ENCODE assay signal across 8 cellular contexts in the genomic region with DNA sequence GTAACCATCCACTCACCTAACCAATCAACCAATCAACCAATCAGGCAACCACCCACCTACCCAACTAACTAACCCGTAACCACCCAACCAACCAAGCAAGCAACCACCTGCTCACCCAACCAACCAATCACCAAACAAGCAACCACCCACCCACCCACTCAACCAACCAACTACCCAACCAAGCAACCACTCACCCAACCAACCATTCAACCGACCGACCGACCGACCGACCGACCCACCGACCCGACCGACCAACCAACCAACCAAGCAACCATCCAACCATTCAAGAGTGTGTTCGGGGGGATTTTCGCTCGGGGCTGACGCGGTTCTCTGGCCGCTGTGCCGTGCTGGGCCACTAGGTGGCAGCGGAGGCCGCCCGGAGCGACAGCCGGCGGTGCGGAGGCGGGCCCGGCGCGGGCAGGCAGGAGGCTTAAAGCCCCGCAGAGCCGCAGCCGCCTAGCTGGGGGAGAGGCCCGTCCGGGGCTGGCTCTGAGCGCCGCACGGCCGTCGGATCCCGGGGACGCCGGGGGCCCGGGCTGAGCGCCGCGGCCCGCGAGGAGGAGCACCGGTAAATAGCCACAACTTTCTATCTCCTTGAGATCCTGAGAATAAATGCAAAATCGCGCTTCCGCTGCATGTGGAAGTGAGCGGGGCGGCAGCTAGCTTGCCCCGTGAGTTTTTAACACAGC. TPM values are rescaled to one million over a fixed set of nuclear protein-coding genes. Genes with fewer than 3 reads are reported as not detected.
DNase-seq lines count a peak whose midpoint lies in the region; ATAC-seq, FAIRE-seq and TF ChIP-seq lines count a peak whose summit lies in the region.

A gene (plus strand): TSS at position 443 of the 689 bp plus-strand sequence. CDS start 1,617 bp downstream, outside the sequence.

- H3K79me2 ChIP-seq in H1 (ENCODE audit: control insufficient read depth in 1 of 2, insufficient read depth in 2 of 2, low read length in 2 of 2), result no peaks in the 10 kb centered on the region

- intact Hi-C loops in mucosa of descending colon (cut with DNase I, micrococcal nuclease), result no loop called here

- no peak within 1 kb of the TSS for H2AK5ac ChIP-seq in H1 (ENCODE audit: low read depth, low read length)

- H4K20me1 ChIP-seq in H1 (replicated peaks in 1 of 2; ENCODE audit: control insufficient read depth in 1 of 2, insufficient read depth in 2 of 2, low read length in 2 of 2), result no peaks in the 10 kb centered on the region

- DNase-seq in A172 (ENCODE audit: low spot score) (peak; percentile 14), NCI-H345 treated with DMSO at 0.1 percent for 48 hours (lab: John Stamatoyannopoulos, UW; ENCODE audit: unreplicated experiment) (peak; percentile 56), H1 (ENCODE audit: low read depth in 1 of 2, low spot score in 2 of 2) (peak in 1 of 2 experiments; percentile 95), mucosa of descending colon (peak in 2 of 3 donors; percentile 66 to 80)
- peak; percentile 91 for DNase-seq in activated CD8-positive, alpha-beta memory T cell treated with anti-CD3 and anti-CD28 coated beads for 24 hours
- DNase-seq in stimulated activated CD8-positive, alpha-beta memory T cell treated with anti-CD3 and anti-CD28 coated beads, Interleukin-4, amount 100 ng/mL, for 1 hour (ENCODE audit: low read depth in 2 of 2, low spot score in 1 of 2), result peak; percentile 33 to 47

- no peak for FAIRE-seq in H1 (lab: Jason Lieb, UNC)

- H3K4me3 ChIP-seq in H1 (ENCODE audit: extremely low read depth in 1 of 4, insufficient read depth in 2 of 4, low read depth in 3 of 4, low read length in 4 of 4) (peak within 1 kb of the TSS in 3 of 4 experiments; percentile 27 to 55 (median 48); a peak in 5 of 8 replicates), mucosa of descending colon (no peak within 1 kb of the TSS)

- no peak within 1 kb of the TSS for H3K4ac ChIP-seq in H1 (replicated peaks; ENCODE audit: insufficient read length, low read depth, low read length)

- H3K79me1 ChIP-seq in H1 (ENCODE audit: low read depth, low read length), result no peaks in the 10 kb centered on the region

- no peaks in the 10 kb centered on the region for H3K27me3 ChIP-seq in H1 (replicated peaks in 1 of 4; ENCODE audit: control insufficient read depth in 3 of 4, extremely low read depth in 1 of 4, insufficient read depth in 3 of 4, low read length in 3 of 4)

- no peaks in the 10 kb centered on the region for H3K36me3 ChIP-seq in H1 (ENCODE audit: control insufficient read depth in 2 of 4, insufficient read depth in 4 of 4, low read length in 3 of 4)
- no peaks in the 10 kb centered on the region for H3K36me3 ChIP-seq in mucosa of descending colon (ENCODE audit: low read depth)

- H3K23me2 ChIP-seq in H1 (ENCODE audit: low read depth, low read length), result peaks cover 10% of the 10 kb centered on the region; the same call in 1 of the 2 replicates

- H3K4me1 ChIP-seq in H1 (replicated peaks in 1 of 4; ENCODE audit: control insufficient read depth in 3 of 4, insufficient read depth in 4 of 4, low read length in 3 of 4), result peaks cover 0 to 2% (median 0%) of the 10 kb centered on the region in 4 experiments; a peak in 1 of 7 replicates
- no peaks in the 10 kb centered on the region for H3K4me1 ChIP-seq in mucosa of descending colon (ENCODE audit: low read depth)

- H3K18ac ChIP-seq in H1 (ENCODE audit: extremely low read depth, low read length), result no peak within 1 kb of the TSS

- WGBS in H1 (ENCODE audit: extremely low coverage in 1 of 2, insufficient coverage in 1 of 2, insufficient read length in 1 of 2, insufficient replicate concordance in 2 of 2, low coverage in 1 of 2, low lambda C conversion rate in 2 of 2, missing lambda C conversion rate in 1 of 2), 2 experiments, result 16% methylated on average over 42 of the region's 54 CpGs; no CpG with 5 or more reads in 1 of the 2 experiments

- no peak within 1 kb of the TSS for H3K56ac ChIP-seq in H1 (replicated peaks; ENCODE audit: insufficient read length, low read depth, low read length)

- H3K23ac ChIP-seq in H1 (ENCODE audit: insufficient read length), result no peak within 1 kb of the TSS

- no peak for TF ChIP-seq POLR2A in GM18505 (IDR thresholded peaks at IDR 0.05; ENCODE audit: borderline replicate concordance, extremely low read depth, insufficient read depth, insufficient read length)
- no peak for TF ChIP-seq POLR2A in H1 (IDR thresholded peaks at IDR 0.05; ENCODE audit: control extremely low read depth in 1 of 2, low read depth in 2 of 2, low read length in 2 of 2)

- H4K91ac ChIP-seq in H1 (replicated peaks; ENCODE audit: insufficient read length, low read length), result no peak within 1 kb of the TSS

- H2BK20ac ChIP-seq in H1 (ENCODE audit: low read length), result no peak within 1 kb of the TSS

- H3K27ac ChIP-seq in H1 (ENCODE audit: low read depth, low read length), result no peak within 1 kb of the TSS

- POLR2A ChIA-PET in H1 (lab: Charles Lee; ENCODE audit: partially characterized antibody), result no interaction called here

- peak within 1 kb of the TSS; percentile 38 for H4K8ac ChIP-seq in H1 (ENCODE audit: extremely low read depth, insufficient read depth, low read length)

- no peak for TF ChIP-seq EP300 in H1 (IDR thresholded peaks at IDR 0.05; ENCODE audit: borderline replicate concordance in 1 of 2, low read depth in 2 of 2, low read length in 2 of 2)

- TF ChIP-seq RAD21 in H1 (IDR thresholded peaks at IDR 0.05 in 1 of 2, conservative IDR thresholded peaks at IDR 0.05 in 1 of 2; ENCODE audit: low read depth in 2 of 2, low read length in 2 of 2), result peak; percentile 90 to 95

- no peak within 1 kb of the TSS for H4K5ac ChIP-seq in H1 (ENCODE audit: insufficient read length, low read depth, low read length)

- TF ChIP-seq CTCF in H1 (IDR thresholded peaks at IDR 0.05; ENCODE audit: control extremely low read depth in 1 of 3, insufficient read depth in 1 of 3, low read depth in 1 of 3, low read length in 3 of 3), result peak; percentile 82 to 93 (median 90)
- TF ChIP-seq CTCF in mucosa of descending colon (IDR thresholded peaks at IDR 0.05), result peak; percentile 89

- no peak within 1 kb of the TSS for H3K9ac ChIP-seq in H1 (replicated peaks in 1 of 4; ENCODE audit: extremely low read depth in 1 of 4, low read depth in 3 of 4, low read length in 3 of 4)

- CTCF ChIA-PET in H1 (lab: Charles Lee; ENCODE audit: partially characterized antibody), result interaction anchor here (0.8 to 8.6 kb wide), 14 partner anchors 9 to 267 kb away, joined by 3 to 80 read pairs (median 5); no protein-coding TSS in a partner anchor

- peak; percentile 87 for ATAC-seq in GM18505 (IDR thresholded peaks at IDR 0.05; ENCODE audit: unreplicated experiment)
- peak; percentile 95 for ATAC-seq in HG02973 (IDR thresholded peaks at IDR 0.05; ENCODE audit: unreplicated experiment)
- ATAC-seq in mucosa of descending colon, result peak; percentile 96

- no peak within 1 kb of the TSS for H2BK120ac ChIP-seq in H1 (replicated peaks; ENCODE audit: low read depth, low read length)

- H2BK12ac ChIP-seq in H1 (ENCODE audit: low read depth, low read length), result no peak within 1 kb of the TSS

- 0 out of 2 replicates have a peak within 1 kb of the TSS, but pooled peaks have one; percentile 31 for H2BK15ac ChIP-seq in H1 (ENCODE audit: low read length)

- no peak within 1 kb of the TSS for H3K14ac ChIP-seq in H1 (ENCODE audit: insufficient read length)

- no peak within 1 kb of the TSS for H2AFZ ChIP-seq in H1 (ENCODE audit: low read length)

- no peak within 1 kb of the TSS for H2BK5ac ChIP-seq in H1 (ENCODE audit: low read depth, low read length)

- H3K9me3 ChIP-seq in H1 (ENCODE audit: insufficient read depth in 2 of 2, low read depth in 1 of 2, low read length in 1 of 2) (no peaks in the 10 kb centered on the region), mucosa of descending colon (no peaks in the 10 kb centered on the region)

- peak within 1 kb of the TSS in 1 of 2 experiments; percentile 61; a peak in 3 of 4 replicates for H3K4me2 ChIP-seq in H1 (ENCODE audit: insufficient read depth in 1 of 2, low read depth in 2 of 2, low read length in 2 of 2)

TF ChIP-seq in H1, 55 proteins besides CTCF, POLR2A, EP300 and RAD21:
- peak; percentile 35 for TF ChIP-seq KDM4A (IDR thresholded peaks at IDR 0.05; ENCODE audit: low read depth, low read length, severe bottlenecking)
- TF ChIP-seq EGR1 (IDR thresholded peaks at IDR 0.05; ENCODE audit: borderline replicate concordance, low read depth, low read length), result peak; percentile 86; the same call in 1 of the 2 replicates
- TF ChIP-seq TAF7 (optimal IDR thresholded peaks at IDR 0.05; ENCODE audit: borderline replicate concordance, low read depth, low read length), result peak; percentile 39
- TF ChIP-seq ZNF274 (IDR thresholded peaks at IDR 0.05; ENCODE audit: borderline replicate concordance, extremely low read depth, low read length), result no peak
- TF ChIP-seq RNF2 (IDR thresholded peaks at IDR 0.05; ENCODE audit: borderline replicate concordance, low read depth, low read length, missing control alignments, poor library complexity, severe bottlenecking), result no peak
- TF ChIP-seq NANOG (IDR thresholded peaks at IDR 0.05; ENCODE audit: insufficient read depth, low read depth, low read length, poor library complexity, severe bottlenecking), result peak; percentile 44

RNA-seq across cellular contexts. Expression of the gene that starts here (rescaled TPM):
- total RNA-seq in A172 (2014; rRNA removed; shearing (Covaris generic)), result 6.7 and 7.5 TPM in 2 replicates
- 0.31 and 0.37 TPM in 2 replicates for total RNA-seq in H1 (2021; fragmentation: NEBNext Ultra II Directional; extraction: Animal tissue kit (Norgen Biotek cat#: 25700))
- 1.1 and 1.4 TPM in 2 replicates for polyA plus RNA-seq in H1 (2011; rRNA removed)
- 0.71 TPM for polyA plus RNA-seq in H1 (2011; cell fraction: cytosol; rRNA removed)
- polyA plus RNA-seq in H1 (2011; cell fraction: nucleus; rRNA removed), result 0.67 TPM
- 0.31 to 0.81 TPM (median 0.49 TPM) in 4 replicates for polyA plus RNA-seq in H1 (2012, experiment 1 of 2)
- polyA plus RNA-seq in H1 (2012, experiment 2 of 2), result 0.39 TPM
- polyA plus RNA-seq in H1 (2013, experiment 1 of 2), result 0.24 TPM
- 0.18 TPM for polyA plus RNA-seq in H1 (2013, experiment 2 of 2)
- polyA minus RNA-seq in H1 (2011; rRNA and poly(A)+ RNA removed), result 1.7 and 1.8 TPM in 2 replicates
- polyA minus RNA-seq in H1 (2011; cell fraction: cytosol; rRNA and poly(A)+ RNA removed), result not detected
- 1.00 TPM for polyA minus RNA-seq in H1 (2011; cell fraction: nucleus; rRNA and poly(A)+ RNA removed)
- not detected for total RNA-seq in mucosa of descending colon

Comparison
In these comparisons a context has a peak if more than half of its experiments do, and no peak if none do; other contexts are left out.
1. Peak in DNase-seq and ATAC-seq in mucosa of descending colon; RNA of the gene not detected or under 1 TPM.